Comparison of ENCODE assay signal across 1 cellular context in genomic region chr5:32311404-32312193, GRCh38.
TF ChIP-seq lines count a peak whose summit lies in the region.

No MANE protein-coding gene starts in this region.

TF ChIP-seq in K562, 482 proteins besides CTCF, POLR2A, EP300 and RAD21 (continued from another document):
- TF ChIP-seq PRDM10 (IDR thresholded peaks at IDR 0.05; ENCODE audit: partially characterized antibody) (no peak), ZKSCAN1 (IDR thresholded peaks at IDR 0.05; ENCODE audit: low read depth, low read length) (peak; percentile 89), NR2F6 (CRISPR knock-in tag; IDR thresholded peaks at IDR 0.05) (no peak), SMARCA5 (IDR thresholded peaks at IDR 0.05) (no peak), SRSF9 (IDR thresholded peaks at IDR 0.05; ENCODE audit: borderline replicate concordance, low read depth, low read length) (no peak), ZNF561 (CRISPR knock-in tag; conservative IDR thresholded peaks at IDR 0.05) (no peak), L3MBTL2 (IDR thresholded peaks at IDR 0.05) (peak; percentile 87), TEAD4 (IDR thresholded peaks at IDR 0.05; ENCODE audit: low read length) (0 out of 2 replicates have a peak, but pooled peaks have one; percentile 9), TEAD4 (CRISPR knock-in tag; IDR thresholded peaks at IDR 0.05; ENCODE audit: borderline replicate concordance) (no peak), ARID2 (IDR thresholded peaks at IDR 0.05) (no peak), NKRF (IDR thresholded peaks at IDR 0.05; ENCODE audit: borderline replicate concordance) (no peak), HDAC1 (IDR thresholded peaks at IDR 0.05) (peak in 1 of 2 experiments; percentile 60; a peak in 1 of 4 replicates), ZNF324 (CRISPR knock-in tag; IDR thresholded peaks at IDR 0.05) (no peak), FOXK1 (CRISPR knock-in tag; IDR thresholded peaks at IDR 0.05; ENCODE audit: borderline replicate concordance) (0 out of 2 replicates have a peak, but pooled peaks have one; percentile 48), ZNF518B (CRISPR knock-in tag; IDR thresholded peaks at IDR 0.05) (no peak), CEBPG (CRISPR knock-in tag; IDR thresholded peaks at IDR 0.05) (peak; percentile 64), CEBPG (tag; conservative IDR thresholded peaks at IDR 0.05 in 1 of 2, IDR thresholded peaks at IDR 0.05 in 1 of 2) (peak in 1 of 2 experiments; percentile 47; a peak in 1 of 4 replicates), MLLT1 (IDR thresholded peaks at IDR 0.05) (0 out of 4 replicates have a peak, but pooled peaks of 1 of the 2 experiments have one; percentile 42)
- TF ChIP-seq, protein P1, sequence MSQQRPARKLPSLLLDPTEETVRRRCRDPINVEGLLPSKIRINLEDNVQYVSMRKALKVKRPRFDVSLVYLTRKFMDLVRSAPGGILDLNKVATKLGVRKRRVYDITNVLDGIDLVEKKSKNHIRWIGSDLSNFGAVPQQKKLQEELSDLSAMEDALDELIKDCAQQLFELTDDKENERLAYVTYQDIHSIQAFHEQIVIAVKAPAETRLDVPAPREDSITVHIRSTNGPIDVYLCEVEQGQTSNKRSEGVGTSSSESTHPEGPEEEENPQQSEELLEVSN (IDR thresholded peaks at IDR 0.05; ENCODE audit: borderline replicate concordance in 1 of 2, extremely low read depth in 1 of 2, insufficient read depth in 1 of 2, insufficient read length in 1 of 2, low read depth in 1 of 2, low read length in 1 of 2, poor library complexity in 1 of 2, severe bottlenecking in 1 of 2): peak; percentile 40 to 73
- TF ChIP-seq, protein P2, sequence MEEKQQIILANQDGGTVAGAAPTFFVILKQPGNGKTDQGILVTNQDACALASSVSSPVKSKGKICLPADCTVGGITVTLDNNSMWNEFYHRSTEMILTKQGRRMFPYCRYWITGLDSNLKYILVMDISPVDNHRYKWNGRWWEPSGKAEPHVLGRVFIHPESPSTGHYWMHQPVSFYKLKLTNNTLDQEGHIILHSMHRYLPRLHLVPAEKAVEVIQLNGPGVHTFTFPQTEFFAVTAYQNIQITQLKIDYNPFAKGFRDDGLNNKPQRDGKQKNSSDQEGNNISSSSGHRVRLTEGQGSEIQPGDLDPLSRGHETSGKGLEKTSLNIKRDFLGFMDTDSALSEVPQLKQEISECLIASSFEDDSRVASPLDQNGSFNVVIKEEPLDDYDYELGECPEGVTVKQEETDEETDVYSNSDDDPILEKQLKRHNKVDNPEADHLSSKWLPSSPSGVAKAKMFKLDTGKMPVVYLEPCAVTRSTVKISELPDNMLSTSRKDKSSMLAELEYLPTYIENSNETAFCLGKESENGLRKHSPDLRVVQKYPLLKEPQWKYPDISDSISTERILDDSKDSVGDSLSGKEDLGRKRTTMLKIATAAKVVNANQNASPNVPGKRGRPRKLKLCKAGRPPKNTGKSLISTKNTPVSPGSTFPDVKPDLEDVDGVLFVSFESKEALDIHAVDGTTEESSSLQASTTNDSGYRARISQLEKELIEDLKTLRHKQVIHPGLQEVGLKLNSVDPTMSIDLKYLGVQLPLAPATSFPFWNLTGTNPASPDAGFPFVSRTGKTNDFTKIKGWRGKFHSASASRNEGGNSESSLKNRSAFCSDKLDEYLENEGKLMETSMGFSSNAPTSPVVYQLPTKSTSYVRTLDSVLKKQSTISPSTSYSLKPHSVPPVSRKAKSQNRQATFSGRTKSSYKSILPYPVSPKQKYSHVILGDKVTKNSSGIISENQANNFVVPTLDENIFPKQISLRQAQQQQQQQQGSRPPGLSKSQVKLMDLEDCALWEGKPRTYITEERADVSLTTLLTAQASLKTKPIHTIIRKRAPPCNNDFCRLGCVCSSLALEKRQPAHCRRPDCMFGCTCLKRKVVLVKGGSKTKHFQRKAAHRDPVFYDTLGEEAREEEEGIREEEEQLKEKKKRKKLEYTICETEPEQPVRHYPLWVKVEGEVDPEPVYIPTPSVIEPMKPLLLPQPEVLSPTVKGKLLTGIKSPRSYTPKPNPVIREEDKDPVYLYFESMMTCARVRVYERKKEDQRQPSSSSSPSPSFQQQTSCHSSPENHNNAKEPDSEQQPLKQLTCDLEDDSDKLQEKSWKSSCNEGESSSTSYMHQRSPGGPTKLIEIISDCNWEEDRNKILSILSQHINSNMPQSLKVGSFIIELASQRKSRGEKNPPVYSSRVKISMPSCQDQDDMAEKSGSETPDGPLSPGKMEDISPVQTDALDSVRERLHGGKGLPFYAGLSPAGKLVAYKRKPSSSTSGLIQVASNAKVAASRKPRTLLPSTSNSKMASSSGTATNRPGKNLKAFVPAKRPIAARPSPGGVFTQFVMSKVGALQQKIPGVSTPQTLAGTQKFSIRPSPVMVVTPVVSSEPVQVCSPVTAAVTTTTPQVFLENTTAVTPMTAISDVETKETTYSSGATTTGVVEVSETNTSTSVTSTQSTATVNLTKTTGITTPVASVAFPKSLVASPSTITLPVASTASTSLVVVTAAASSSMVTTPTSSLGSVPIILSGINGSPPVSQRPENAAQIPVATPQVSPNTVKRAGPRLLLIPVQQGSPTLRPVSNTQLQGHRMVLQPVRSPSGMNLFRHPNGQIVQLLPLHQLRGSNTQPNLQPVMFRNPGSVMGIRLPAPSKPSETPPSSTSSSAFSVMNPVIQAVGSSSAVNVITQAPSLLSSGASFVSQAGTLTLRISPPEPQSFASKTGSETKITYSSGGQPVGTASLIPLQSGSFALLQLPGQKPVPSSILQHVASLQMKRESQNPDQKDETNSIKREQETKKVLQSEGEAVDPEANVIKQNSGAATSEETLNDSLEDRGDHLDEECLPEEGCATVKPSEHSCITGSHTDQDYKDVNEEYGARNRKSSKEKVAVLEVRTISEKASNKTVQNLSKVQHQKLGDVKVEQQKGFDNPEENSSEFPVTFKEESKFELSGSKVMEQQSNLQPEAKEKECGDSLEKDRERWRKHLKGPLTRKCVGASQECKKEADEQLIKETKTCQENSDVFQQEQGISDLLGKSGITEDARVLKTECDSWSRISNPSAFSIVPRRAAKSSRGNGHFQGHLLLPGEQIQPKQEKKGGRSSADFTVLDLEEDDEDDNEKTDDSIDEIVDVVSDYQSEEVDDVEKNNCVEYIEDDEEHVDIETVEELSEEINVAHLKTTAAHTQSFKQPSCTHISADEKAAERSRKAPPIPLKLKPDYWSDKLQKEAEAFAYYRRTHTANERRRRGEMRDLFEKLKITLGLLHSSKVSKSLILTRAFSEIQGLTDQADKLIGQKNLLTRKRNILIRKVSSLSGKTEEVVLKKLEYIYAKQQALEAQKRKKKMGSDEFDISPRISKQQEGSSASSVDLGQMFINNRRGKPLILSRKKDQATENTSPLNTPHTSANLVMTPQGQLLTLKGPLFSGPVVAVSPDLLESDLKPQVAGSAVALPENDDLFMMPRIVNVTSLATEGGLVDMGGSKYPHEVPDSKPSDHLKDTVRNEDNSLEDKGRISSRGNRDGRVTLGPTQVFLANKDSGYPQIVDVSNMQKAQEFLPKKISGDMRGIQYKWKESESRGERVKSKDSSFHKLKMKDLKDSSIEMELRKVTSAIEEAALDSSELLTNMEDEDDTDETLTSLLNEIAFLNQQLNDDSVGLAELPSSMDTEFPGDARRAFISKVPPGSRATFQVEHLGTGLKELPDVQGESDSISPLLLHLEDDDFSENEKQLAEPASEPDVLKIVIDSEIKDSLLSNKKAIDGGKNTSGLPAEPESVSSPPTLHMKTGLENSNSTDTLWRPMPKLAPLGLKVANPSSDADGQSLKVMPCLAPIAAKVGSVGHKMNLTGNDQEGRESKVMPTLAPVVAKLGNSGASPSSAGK (IDR thresholded peaks at IDR 0.05): peak; percentile 75
- TF ChIP-seq, protein P3, sequence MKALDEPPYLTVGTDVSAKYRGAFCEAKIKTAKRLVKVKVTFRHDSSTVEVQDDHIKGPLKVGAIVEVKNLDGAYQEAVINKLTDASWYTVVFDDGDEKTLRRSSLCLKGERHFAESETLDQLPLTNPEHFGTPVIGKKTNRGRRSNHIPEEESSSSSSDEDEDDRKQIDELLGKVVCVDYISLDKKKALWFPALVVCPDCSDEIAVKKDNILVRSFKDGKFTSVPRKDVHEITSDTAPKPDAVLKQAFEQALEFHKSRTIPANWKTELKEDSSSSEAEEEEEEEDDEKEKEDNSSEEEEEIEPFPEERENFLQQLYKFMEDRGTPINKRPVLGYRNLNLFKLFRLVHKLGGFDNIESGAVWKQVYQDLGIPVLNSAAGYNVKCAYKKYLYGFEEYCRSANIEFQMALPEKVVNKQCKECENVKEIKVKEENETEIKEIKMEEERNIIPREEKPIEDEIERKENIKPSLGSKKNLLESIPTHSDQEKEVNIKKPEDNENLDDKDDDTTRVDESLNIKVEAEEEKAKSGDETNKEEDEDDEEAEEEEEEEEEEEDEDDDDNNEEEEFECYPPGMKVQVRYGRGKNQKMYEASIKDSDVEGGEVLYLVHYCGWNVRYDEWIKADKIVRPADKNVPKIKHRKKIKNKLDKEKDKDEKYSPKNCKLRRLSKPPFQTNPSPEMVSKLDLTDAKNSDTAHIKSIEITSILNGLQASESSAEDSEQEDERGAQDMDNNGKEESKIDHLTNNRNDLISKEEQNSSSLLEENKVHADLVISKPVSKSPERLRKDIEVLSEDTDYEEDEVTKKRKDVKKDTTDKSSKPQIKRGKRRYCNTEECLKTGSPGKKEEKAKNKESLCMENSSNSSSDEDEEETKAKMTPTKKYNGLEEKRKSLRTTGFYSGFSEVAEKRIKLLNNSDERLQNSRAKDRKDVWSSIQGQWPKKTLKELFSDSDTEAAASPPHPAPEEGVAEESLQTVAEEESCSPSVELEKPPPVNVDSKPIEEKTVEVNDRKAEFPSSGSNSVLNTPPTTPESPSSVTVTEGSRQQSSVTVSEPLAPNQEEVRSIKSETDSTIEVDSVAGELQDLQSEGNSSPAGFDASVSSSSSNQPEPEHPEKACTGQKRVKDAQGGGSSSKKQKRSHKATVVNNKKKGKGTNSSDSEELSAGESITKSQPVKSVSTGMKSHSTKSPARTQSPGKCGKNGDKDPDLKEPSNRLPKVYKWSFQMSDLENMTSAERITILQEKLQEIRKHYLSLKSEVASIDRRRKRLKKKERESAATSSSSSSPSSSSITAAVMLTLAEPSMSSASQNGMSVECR (CRISPR knock-in tag; IDR thresholded peaks at IDR 0.05): no peak
TF ChIP-seq in K562: peak in this region for 13.
